10 cellular contexts compared by ENCODE assay signal in genomic region chr16:84841787-84842300, GRCh38. TPM values are rescaled to one million over a fixed set of nuclear protein-coding genes. Genes with fewer than 3 reads are reported as not detected.
A peak's percentile ranks its signal among the peaks of the same experiment; 100 is the strongest.
DNase-seq lines count a peak whose midpoint lies in the region; ATAC-seq and TF ChIP-seq lines count a peak whose summit lies in the region.
"Had no signal": no experiment of that assay in that cellular context is flagged by ENCODE, and none has a peak within 500 bp of the region (broad histone marks: within the 10 kb centered on the region; RNA-seq: fewer than 3 reads in every experiment).

No MANE protein-coding gene starts in this region.

- H3K27ac ChIP-seq in mucosa of rectum (ENCODE audit: low read depth in 2 of 2, low read length in 2 of 2): peak overlapping the region; percentile 56 to 72

- peak overlapping the region; percentile 47 to 67 for H3K9ac ChIP-seq in mucosa of rectum (ENCODE audit: low read depth in 1 of 2, low read length in 2 of 2)

- no TSS peak for BruUV-seq in MCF 10A (replicated peaks; lab: Mats Ljungman, UMichigan)

- no peak for TF ChIP-seq CTCF in MCF 10A (IDR thresholded peaks at IDR 0.05; ENCODE audit: unreplicated experiment)

- POLR2A ChIA-PET in MCF 10A (lab: Yijun Ruan, JAX): interaction anchor here (0.7 to 0.8 kb wide), 2 partner anchors 53 to 116 kb away, joined by 4 read pairs; no protein-coding TSS in a partner anchor

- peaks cover 4 to 5% of the 10 kb centered on the region in 2 donors for H3K4me1 ChIP-seq in mucosa of rectum (ENCODE audit: control insufficient read depth in 2 of 2, insufficient read depth in 2 of 2, low read length in 2 of 2)

- no peak for ATAC-seq in stimulated activated naive CD8-positive, alpha-beta T cell treated with anti-CD3 and anti-CD28 coated beads, Interleukin-15, Interleukin-2, amounts not matched to agents 100 U/mL and 50 U/mL, for 24 hours
- ATAC-seq in GM21825 (IDR thresholded peaks at IDR 0.05; ENCODE audit: unreplicated experiment): no peak
- ATAC-seq in HG03469 (IDR thresholded peaks at IDR 0.05; ENCODE audit: unreplicated experiment): no peak
- ATAC-seq: activated naive CD4-positive, alpha-beta T cell treated with anti-CD3 and anti-CD28 coated beads, Interleukin-2, amount 50 U/mL, for 72 hours had no signal

- peak overlapping the region; percentile 61 to 70 for H3K4me3 ChIP-seq in mucosa of rectum (ENCODE audit: low read length in 2 of 2)

- no peaks in the 10 kb centered on the region for H3K9me3 ChIP-seq in mucosa of rectum (ENCODE audit: control insufficient read depth in 2 of 2, low read length in 2 of 2)

- no peaks in the 10 kb centered on the region for H3K9me3 Mint-ChIP-seq in MCF 10A (ENCODE audit: unreplicated experiment)
- H3K9me3 Mint-ChIP-seq: activated naive CD4-positive, alpha-beta T cell treated with anti-CD3 and anti-CD28 coated beads, Interleukin-2, amount 50 U/mL, for 72 hours had no signal

- intact Hi-C loops in MCF 10A (cut with micrococcal nuclease): no loop called here

- peaks cover 13% of the 10 kb centered on the region for H3K4me1 Mint-ChIP-seq in MCF 10A (ENCODE audit: insufficient read depth, unreplicated experiment)

- H3K27me3 ChIP-seq in mucosa of rectum (ENCODE audit: control insufficient read depth in 2 of 2, insufficient read depth in 2 of 2, low read length in 2 of 2): no peaks in the 10 kb centered on the region

- H3K27me3 Mint-ChIP-seq in MCF 10A (ENCODE audit: insufficient read depth, unreplicated experiment): peaks cover 16% of the 10 kb centered on the region

- no peak overlapping the region for H3K4me3 Mint-ChIP-seq in MCF 10A (ENCODE audit: unreplicated experiment)

- H3K27ac Mint-ChIP-seq in MCF 10A (ENCODE audit: low read depth, unreplicated experiment): no peak overlapping the region
- H3K27ac Mint-ChIP-seq: CD4-positive, CD25-positive, alpha-beta regulatory T cell had no signal

- no peaks in the 10 kb centered on the region for H3K36me3 ChIP-seq in mucosa of rectum (ENCODE audit: control insufficient read depth in 2 of 2, insufficient read depth in 2 of 2, low read length in 2 of 2)

- no peaks in the 10 kb centered on the region for H3K36me3 Mint-ChIP-seq in MCF 10A (ENCODE audit: insufficient read depth, unreplicated experiment)
- H3K36me3 Mint-ChIP-seq: activated naive CD4-positive, alpha-beta T cell treated with anti-CD3 and anti-CD28 coated beads, Interleukin-2, amount 50 U/mL, for 72 hours; CD4-positive, CD25-positive, alpha-beta regulatory T cell had no signal

- DNase-seq in COR-L47 (lab: John Stamatoyannopoulos, UW): peak; percentile 83
- DNase-seq in NCI-H187 (lab: John Stamatoyannopoulos, UW): peak; percentile 72 to 75
- peak; percentile 65 for DNase-seq in MCF 10A (ENCODE audit: unreplicated experiment)
- DNase-seq in SW 1271 (lab: John Stamatoyannopoulos, UW): no peak
- no peak for DNase-seq in stimulated activated naive CD8-positive, alpha-beta T cell treated with anti-CD3 and anti-CD28 coated beads, Interleukin-15, Interleukin-2, amounts not matched to agents 100 U/mL and 50 U/mL, for 24 hours
- DNase-seq: CD4-positive, CD25-positive, alpha-beta regulatory T cell had no signal

- CTCF ChIA-PET in MCF 10A (lab: Yijun Ruan, JAX): no interaction called here

RNA-seq across cellular contexts. Expression of gene CRISPLD2, which starts 22.1 kb away (rescaled TPM):
- 0.28 TPM in 1 of 2 replicates, not detected in the other for total RNA-seq in MCF 10A (2022)

Comparison
In these comparisons a context has a peak if more than half of its experiments do, and no peak if none do; other contexts are left out.
1. DNase-seq: peak in COR-L47 (single experiment), NCI-H187 (2 of 2) and MCF 10A (single experiment); none in SW 1271 (0 of 2) and stimulated activated naive CD8-positive, alpha-beta T cell treated with anti-CD3 and anti-CD28 coated beads, Interleukin-15, Interleukin-2, amounts not matched to agents 100 U/mL and 50 U/mL, for 24 hours (single experiment).